17 cellular contexts compared by ENCODE assay signal in genomic region chr14:68669101-68669500, GRCh38.
DNase-seq lines count a peak whose midpoint lies in the region; ATAC-seq and TF ChIP-seq lines count a peak whose summit lies in the region.
"Had no signal": no experiment of that assay in that cellular context is flagged by ENCODE, and none has a peak within 500 bp of the region (broad histone marks: within the 10 kb centered on the region; RNA-seq: fewer than 3 reads in every experiment).

No MANE protein-coding gene starts in this region.

- 75% methylated on average over 3 of the region's 3 CpGs for WGBS in mammary epithelial cell (ENCODE audit: low coverage, missing lambda C conversion rate)

- DNase-seq in Karpas-422 (peak; percentile 83), mammary epithelial cell (no peak), lower lobe of right lung (no peak), HuH-7.5 (ENCODE audit: low spot score) (no peak), T-helper 9 cell (no peak), SJCRH30 (no peak)
- DNase-seq: anterior cingulate cortex; CD4-positive, alpha-beta memory T cell; glutamatergic neuron; KBM-7; NCI-H187 treated with DMSO at 0.1 percent for 48 hours; NCI-H774; stimulated activated CD4-positive, alpha-beta T cell treated with anti-CD3 and anti-CD28 coated beads, Interleukin-4, amount 100 ng/mL, for 4 hours had no signal

- no peaks in the 10 kb centered on the region for H3K9me2 ChIP-seq in Karpas-422 (replicated peaks; ENCODE audit: insufficient read depth, low read length)

- peak in 1 of 2 donors; percentile 34 for ATAC-seq in lower lobe of right lung
- no peak for ATAC-seq in GM21381 (IDR thresholded peaks at IDR 0.05; ENCODE audit: unreplicated experiment)

- TF ChIP-seq CTCF in mammary epithelial cell (conservative IDR thresholded peaks at IDR 0.05 in 1 of 2, IDR thresholded peaks at IDR 0.05 in 1 of 2; ENCODE audit: extremely low read depth in 1 of 2, insufficient read depth in 1 of 2, low read depth in 1 of 2, low read length in 2 of 2) (no peak), lower lobe of right lung (IDR thresholded peaks at IDR 0.05) (no peak)

- peaks cover 37% of the 10 kb centered on the region for H3K4me1 ChIP-seq in Karpas-422 (ENCODE audit: low read length)
- H3K4me1 ChIP-seq in mammary epithelial cell (ENCODE audit: insufficient read depth, low read length): peaks cover 7% of the 10 kb centered on the region
- peaks cover 70% of the 10 kb centered on the region for H3K4me1 ChIP-seq in lower lobe of right lung
- peaks cover 10 to 81% (median 73%) of the 10 kb centered on the region in 5 donors for H3K4me1 ChIP-seq in subcutaneous abdominal adipose tissue (ENCODE audit: control insufficient read depth in 5 of 5, insufficient read depth in 5 of 5, low read length in 5 of 5)
- H3K4me1 ChIP-seq in SJCRH30: peaks cover 10% of the 10 kb centered on the region

- H3K4me3 ChIP-seq in Karpas-422 (ENCODE audit: low read length): no peak overlapping the region
- H3K4me3 ChIP-seq in mammary epithelial cell (replicated peaks in 1 of 3; ENCODE audit: insufficient read depth in 1 of 3, low read depth in 2 of 3, low read length in 3 of 3): no peak overlapping the region
- no peak overlapping the region for H3K4me3 ChIP-seq in lower lobe of right lung
- H3K4me3 ChIP-seq in subcutaneous abdominal adipose tissue (ENCODE audit: low read depth in 1 of 5, low read length in 5 of 5): no peak overlapping the region
- no peak overlapping the region for H3K4me3 ChIP-seq in SJCRH30
- H3K4me3 ChIP-seq: lung, prostate gland had no signal

- H3K27ac ChIP-seq in Karpas-422 (ENCODE audit: low read length) (peak overlapping the region; percentile 26; the same call in 1 of the 2 replicates), mammary epithelial cell (ENCODE audit: insufficient read depth, low read depth, low read length) (no peak overlapping the region), lower lobe of right lung (peak overlapping the region; percentile 63), subcutaneous abdominal adipose tissue (ENCODE audit: low read depth, low read length) (peak overlapping the region; percentile 69), SJCRH30 (no peak overlapping the region)

- in situ Hi-C loops in mammary epithelial cell (cut with MboI; ENCODE audit: low sequenced_read_pairs in 2 of 2): no loop called here

- H4K20me1 ChIP-seq in Karpas-422 (ENCODE audit: insufficient read depth, low read depth, low read length) (no peaks in the 10 kb centered on the region), mammary epithelial cell (ENCODE audit: insufficient read depth, low read length) (no peaks in the 10 kb centered on the region)

- H2AFZ ChIP-seq in Karpas-422 (ENCODE audit: low read length) (no peak overlapping the region), mammary epithelial cell (ENCODE audit: low read depth, low read length) (peak overlapping the region; percentile 18)

- H3K27me3 ChIP-seq in Karpas-422 (ENCODE audit: low read length): no peaks in the 10 kb centered on the region
- no peaks in the 10 kb centered on the region for H3K27me3 ChIP-seq in mammary epithelial cell (ENCODE audit: insufficient read depth, low read length)
- H3K27me3 ChIP-seq in lower lobe of right lung (ENCODE audit: low read depth): no peaks in the 10 kb centered on the region
- no peaks in the 10 kb centered on the region for H3K27me3 ChIP-seq in subcutaneous abdominal adipose tissue (ENCODE audit: control insufficient read depth in 5 of 5, insufficient read depth in 4 of 5, low read length in 5 of 5)
- no peaks in the 10 kb centered on the region for H3K27me3 ChIP-seq in SJCRH30

- H3K36me3 ChIP-seq in Karpas-422 (ENCODE audit: insufficient read depth, low read length) (no peaks in the 10 kb centered on the region; the same call in 1 of the 2 replicates), mammary epithelial cell (ENCODE audit: insufficient read depth, low read length) (no peaks in the 10 kb centered on the region), lower lobe of right lung (no peaks in the 10 kb centered on the region), subcutaneous abdominal adipose tissue (ENCODE audit: control insufficient read depth in 5 of 5, insufficient read depth in 5 of 5, low read length in 5 of 5) (no peaks in the 10 kb centered on the region), SJCRH30 (no peaks in the 10 kb centered on the region)
- H3K36me3 ChIP-seq: prostate gland had no signal

- H3K9me3 ChIP-seq in Karpas-422 (ENCODE audit: low read length) (no peaks in the 10 kb centered on the region), mammary epithelial cell (replicated peaks; ENCODE audit: insufficient read depth, low read length) (no peaks in the 10 kb centered on the region), lower lobe of right lung (no peaks in the 10 kb centered on the region), subcutaneous abdominal adipose tissue (ENCODE audit: control insufficient read depth in 5 of 5, low read length in 5 of 5) (no peaks in the 10 kb centered on the region), SJCRH30 (replicated peaks) (peaks cover 8% of the 10 kb centered on the region; the same call in 1 of the 2 replicates)
- H3K9me3 ChIP-seq: prostate gland had no signal

- H3K79me2 ChIP-seq in Karpas-422 (ENCODE audit: low read length) (no peaks in the 10 kb centered on the region), mammary epithelial cell (ENCODE audit: insufficient read depth, low read length) (no peaks in the 10 kb centered on the region)

- dilution Hi-C loops in mammary epithelial cell (cut with HindIII; ENCODE audit: low sequenced_read_pairs): no loop called here

- H3K4me2 ChIP-seq in Karpas-422 (ENCODE audit: low read depth, low read length, poor library complexity, severe bottlenecking): peak overlapping the region; percentile 25
- H3K4me2 ChIP-seq in mammary epithelial cell (ENCODE audit: insufficient read depth, low read depth, low read length): no peak overlapping the region

- CTCF ChIA-PET in mammary epithelial cell (lab: Charles Lee; ENCODE audit: low non-redundant PET): no interaction called here

- BruUV-seq in mammary epithelial cell (replicated peaks; lab: Mats Ljungman, UMichigan): no TSS peak

- intact Hi-C loops in mammary epithelial cell (cut with micrococcal nuclease): no loop called here
- intact Hi-C loops in lower lobe of right lung (cut with DNase I): no loop called here

- H3K9ac ChIP-seq in Karpas-422 (ENCODE audit: low read length) (peak overlapping the region; percentile 23; the same call in 1 of the 2 replicates), mammary epithelial cell (ENCODE audit: insufficient read depth, low read length) (no peak overlapping the region), subcutaneous abdominal adipose tissue (ENCODE audit: low read length in 5 of 5) (no peak overlapping the region)

Comparison
In these comparisons a context has a peak if more than half of its experiments do, and no peak if none do; other contexts are left out.
1. H3K27ac ChIP-seq: peak in Karpas-422 (single experiment), lower lobe of right lung (single experiment) and subcutaneous abdominal adipose tissue (single experiment); none in mammary epithelial cell (single experiment) and SJCRH30 (single experiment).